ENCODE assay signal across 1 cellular context in genomic region chr1:85584264-85584781, GRCh38.
TF ChIP-seq lines count a peak whose summit lies in the region.

No MANE protein-coding gene starts in this region.

TF ChIP-seq in HEK293, 187 proteins besides CTCF, POLR2A, EP300 and RAD21 (continued from another document):
- TF ChIP-seq ZBTB44 (tag by site-specific recombination; IDR thresholded peaks at IDR 0.05) (peak; percentile 51), AEBP2 (tag by site-specific recombination; IDR thresholded peaks at IDR 0.05; ENCODE audit: borderline replicate concordance) (no peak), ZNF184 (tag by site-specific recombination; IDR thresholded peaks at IDR 0.05) (0 out of 2 replicates have a peak, but pooled peaks have one; percentile 20), PRDM6 (tag by site-specific recombination; IDR thresholded peaks at IDR 0.05) (peak; percentile 82)
